1 cellular context compared by ENCODE assay signal in the genomic region with DNA sequence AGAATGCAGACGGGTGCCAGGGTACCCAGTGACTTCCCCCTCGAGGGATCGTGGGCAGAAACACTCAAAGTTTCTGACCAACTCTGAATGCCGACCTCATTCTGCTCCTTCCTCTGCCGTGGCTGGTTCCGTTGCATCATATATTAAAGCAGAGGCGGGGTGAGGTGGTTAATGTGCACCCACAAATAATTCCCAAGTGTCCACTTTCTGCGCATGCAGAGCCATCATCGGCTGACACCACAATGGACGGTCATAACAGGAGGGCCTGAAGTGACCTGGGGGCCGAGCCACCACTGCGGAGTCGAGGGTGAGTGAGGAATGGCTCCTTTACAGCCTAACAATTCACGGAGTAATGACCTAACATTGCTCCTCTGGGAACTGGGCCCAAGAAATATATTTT.
TF ChIP-seq lines count a peak whose summit lies in the region.

No MANE protein-coding gene starts in this region.

TF ChIP-seq in HCT116, 20 proteins besides CTCF, POLR2A, EP300 and RAD21 (continued from another document):
- TF ChIP-seq ZBTB33 (IDR thresholded peaks at IDR 0.05; ENCODE audit: extremely low read depth, insufficient replicate concordance, low read length): no peak
- TF ChIP-seq FOSL1 (IDR thresholded peaks at IDR 0.05; ENCODE audit: low read depth): no peak
- no peak for TF ChIP-seq SP1 (IDR thresholded peaks at IDR 0.05; ENCODE audit: low read depth)
- TF ChIP-seq TCF7L2 (IDR thresholded peaks at IDR 0.05; ENCODE audit: borderline replicate concordance, extremely low read depth, insufficient read depth, insufficient read length): no peak
- no peak for TF ChIP-seq REST (IDR thresholded peaks at IDR 0.05; ENCODE audit: low read depth)
- TF ChIP-seq ELF1 (IDR thresholded peaks at IDR 0.05; ENCODE audit: borderline replicate concordance, low read depth): no peak
- TF ChIP-seq SRF (IDR thresholded peaks at IDR 0.05; ENCODE audit: low read depth): no peak
- TF ChIP-seq YY1 (IDR thresholded peaks at IDR 0.05; ENCODE audit: extremely low read depth, insufficient replicate concordance, low read depth, low read length): no peak
- TF ChIP-seq EZH2phosphoT487 (IDR thresholded peaks at IDR 0.05; ENCODE audit: borderline replicate concordance): no peak
- TF ChIP-seq, protein P1, sequence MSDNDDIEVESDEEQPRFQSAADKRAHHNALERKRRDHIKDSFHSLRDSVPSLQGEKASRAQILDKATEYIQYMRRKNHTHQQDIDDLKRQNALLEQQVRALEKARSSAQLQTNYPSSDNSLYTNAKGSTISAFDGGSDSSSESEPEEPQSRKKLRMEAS (IDR thresholded peaks at IDR 0.05): no peak
- TF ChIP-seq CBX3 (IDR thresholded peaks at IDR 0.05; ENCODE audit: low read depth): no peak
- TF ChIP-seq SIN3A (IDR thresholded peaks at IDR 0.05; ENCODE audit: low read depth): no peak
- no peak for TF ChIP-seq EZH2 (IDR thresholded peaks at IDR 0.05)
- no peak for TF ChIP-seq JUND (IDR thresholded peaks at IDR 0.05)
- TF ChIP-seq EGR1 (IDR thresholded peaks at IDR 0.05; ENCODE audit: low read depth): no peak
